ENCODE assay signal across 2 cellular contexts in genomic region chr11:126479178-126479930, GRCh38.
TF ChIP-seq lines count a peak whose summit lies in the region.

No MANE protein-coding gene starts in this region.

TF ChIP-seq in GM23338, 12 proteins besides CTCF, POLR2A, EP300 and RAD21 (continued from another document):
- TF ChIP-seq, protein P1, sequence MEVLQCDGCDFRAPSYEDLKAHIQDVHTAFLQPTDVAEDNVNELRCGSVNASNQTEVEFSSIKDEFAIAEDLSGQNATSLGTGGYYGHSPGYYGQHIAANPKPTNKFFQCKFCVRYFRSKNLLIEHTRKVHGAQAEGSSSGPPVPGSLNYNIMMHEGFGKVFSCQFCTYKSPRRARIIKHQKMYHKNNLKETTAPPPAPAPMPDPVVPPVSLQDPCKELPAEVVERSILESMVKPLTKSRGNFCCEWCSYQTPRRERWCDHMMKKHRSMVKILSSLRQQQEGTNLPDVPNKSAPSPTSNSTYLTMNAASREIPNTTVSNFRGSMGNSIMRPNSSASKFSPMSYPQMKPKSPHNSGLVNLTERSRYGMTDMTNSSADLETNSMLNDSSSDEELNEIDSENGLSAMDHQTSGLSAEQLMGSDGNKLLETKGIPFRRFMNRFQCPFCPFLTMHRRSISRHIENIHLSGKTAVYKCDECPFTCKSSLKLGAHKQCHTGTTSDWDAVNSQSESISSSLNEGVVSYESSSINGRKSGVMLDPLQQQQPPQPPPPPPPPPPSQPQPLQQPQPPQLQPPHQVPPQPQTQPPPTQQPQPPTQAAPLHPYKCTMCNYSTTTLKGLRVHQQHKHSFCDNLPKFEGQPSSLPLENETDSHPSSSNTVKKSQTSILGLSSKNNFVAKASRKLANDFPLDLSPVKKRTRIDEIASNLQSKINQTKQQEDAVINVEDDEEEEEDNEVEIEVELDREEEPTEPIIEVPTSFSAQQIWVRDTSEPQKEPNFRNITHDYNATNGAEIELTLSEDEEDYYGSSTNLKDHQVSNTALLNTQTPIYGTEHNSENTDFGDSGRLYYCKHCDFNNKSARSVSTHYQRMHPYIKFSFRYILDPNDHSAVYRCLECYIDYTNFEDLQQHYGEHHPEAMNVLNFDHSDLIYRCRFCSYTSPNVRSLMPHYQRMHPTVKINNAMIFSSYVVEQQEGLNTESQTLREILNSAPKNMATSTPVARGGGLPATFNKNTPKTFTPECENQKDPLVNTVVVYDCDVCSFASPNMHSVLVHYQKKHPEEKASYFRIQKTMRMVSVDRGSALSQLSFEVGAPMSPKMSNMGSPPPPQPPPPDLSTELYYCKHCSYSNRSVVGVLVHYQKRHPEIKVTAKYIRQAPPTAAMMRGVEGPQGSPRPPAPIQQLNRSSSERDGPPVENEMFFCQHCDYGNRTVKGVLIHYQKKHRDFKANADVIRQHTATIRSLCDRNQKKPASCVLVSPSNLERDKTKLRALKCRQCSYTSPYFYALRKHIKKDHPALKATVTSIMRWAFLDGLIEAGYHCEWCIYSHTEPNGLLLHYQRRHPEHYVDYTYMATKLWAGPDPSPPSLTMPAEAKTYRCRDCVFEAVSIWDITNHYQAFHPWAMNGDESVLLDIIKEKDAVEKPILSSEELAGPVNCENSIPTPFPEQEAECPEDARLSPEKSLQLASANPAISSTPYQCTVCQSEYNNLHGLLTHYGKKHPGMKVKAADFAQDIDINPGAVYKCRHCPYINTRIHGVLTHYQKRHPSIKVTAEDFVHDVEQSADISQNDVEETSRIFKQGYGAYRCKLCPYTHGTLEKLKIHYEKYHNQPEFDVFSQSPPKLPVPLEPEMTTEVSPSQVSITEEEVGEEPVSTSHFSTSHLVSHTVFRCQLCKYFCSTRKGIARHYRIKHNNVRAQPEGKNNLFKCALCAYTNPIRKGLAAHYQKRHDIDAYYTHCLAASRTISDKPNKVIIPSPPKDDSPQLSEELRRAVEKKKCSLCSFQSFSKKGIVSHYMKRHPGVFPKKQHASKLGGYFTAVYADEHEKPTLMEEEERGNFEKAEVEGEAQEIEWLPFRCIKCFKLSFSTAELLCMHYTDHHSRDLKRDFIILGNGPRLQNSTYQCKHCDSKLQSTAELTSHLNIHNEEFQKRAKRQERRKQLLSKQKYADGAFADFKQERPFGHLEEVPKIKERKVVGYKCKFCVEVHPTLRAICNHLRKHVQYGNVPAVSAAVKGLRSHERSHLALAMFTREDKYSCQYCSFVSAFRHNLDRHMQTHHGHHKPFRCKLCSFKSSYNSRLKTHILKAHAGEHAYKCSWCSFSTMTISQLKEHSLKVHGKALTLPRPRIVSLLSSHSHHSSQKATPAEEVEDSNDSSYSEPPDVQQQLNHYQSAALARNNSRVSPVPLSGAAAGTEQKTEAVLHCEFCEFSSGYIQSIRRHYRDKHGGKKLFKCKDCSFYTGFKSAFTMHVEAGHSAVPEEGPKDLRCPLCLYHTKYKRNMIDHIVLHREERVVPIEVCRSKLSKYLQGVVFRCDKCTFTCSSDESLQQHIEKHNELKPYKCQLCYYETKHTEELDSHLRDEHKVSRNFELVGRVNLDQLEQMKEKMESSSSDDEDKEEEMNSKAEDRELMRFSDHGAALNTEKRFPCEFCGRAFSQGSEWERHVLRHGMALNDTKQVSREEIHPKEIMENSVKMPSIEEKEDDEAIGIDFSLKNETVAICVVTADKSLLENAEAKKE (CRISPR knock-in tag; IDR thresholded peaks at IDR 0.05) = no peak
- TF ChIP-seq STAT1 (IDR thresholded peaks at IDR 0.05; ENCODE audit: unreplicated experiment) = no peak
- no peak for TF ChIP-seq CREB1 (CRISPR knock-in tag; IDR thresholded peaks at IDR 0.05; ENCODE audit: low read depth)
- TF ChIP-seq NANOG (IDR thresholded peaks at IDR 0.05; ENCODE audit: borderline replicate concordance) = no peak
- TF ChIP-seq ZNF331 (CRISPR knock-in tag; IDR thresholded peaks at IDR 0.05; ENCODE audit: low read depth) = no peak
- TF ChIP-seq, protein P2, sequence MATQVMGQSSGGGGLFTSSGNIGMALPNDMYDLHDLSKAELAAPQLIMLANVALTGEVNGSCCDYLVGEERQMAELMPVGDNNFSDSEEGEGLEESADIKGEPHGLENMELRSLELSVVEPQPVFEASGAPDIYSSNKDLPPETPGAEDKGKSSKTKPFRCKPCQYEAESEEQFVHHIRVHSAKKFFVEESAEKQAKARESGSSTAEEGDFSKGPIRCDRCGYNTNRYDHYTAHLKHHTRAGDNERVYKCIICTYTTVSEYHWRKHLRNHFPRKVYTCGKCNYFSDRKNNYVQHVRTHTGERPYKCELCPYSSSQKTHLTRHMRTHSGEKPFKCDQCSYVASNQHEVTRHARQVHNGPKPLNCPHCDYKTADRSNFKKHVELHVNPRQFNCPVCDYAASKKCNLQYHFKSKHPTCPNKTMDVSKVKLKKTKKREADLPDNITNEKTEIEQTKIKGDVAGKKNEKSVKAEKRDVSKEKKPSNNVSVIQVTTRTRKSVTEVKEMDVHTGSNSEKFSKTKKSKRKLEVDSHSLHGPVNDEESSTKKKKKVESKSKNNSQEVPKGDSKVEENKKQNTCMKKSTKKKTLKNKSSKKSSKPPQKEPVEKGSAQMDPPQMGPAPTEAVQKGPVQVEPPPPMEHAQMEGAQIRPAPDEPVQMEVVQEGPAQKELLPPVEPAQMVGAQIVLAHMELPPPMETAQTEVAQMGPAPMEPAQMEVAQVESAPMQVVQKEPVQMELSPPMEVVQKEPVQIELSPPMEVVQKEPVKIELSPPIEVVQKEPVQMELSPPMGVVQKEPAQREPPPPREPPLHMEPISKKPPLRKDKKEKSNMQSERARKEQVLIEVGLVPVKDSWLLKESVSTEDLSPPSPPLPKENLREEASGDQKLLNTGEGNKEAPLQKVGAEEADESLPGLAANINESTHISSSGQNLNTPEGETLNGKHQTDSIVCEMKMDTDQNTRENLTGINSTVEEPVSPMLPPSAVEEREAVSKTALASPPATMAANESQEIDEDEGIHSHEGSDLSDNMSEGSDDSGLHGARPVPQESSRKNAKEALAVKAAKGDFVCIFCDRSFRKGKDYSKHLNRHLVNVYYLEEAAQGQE (IDR thresholded peaks at IDR 0.05; ENCODE audit: unreplicated experiment) = no peak
- TF ChIP-seq EZH2phosphoT487 (IDR thresholded peaks at IDR 0.05; ENCODE audit: unreplicated experiment) = no peak
- no peak for TF ChIP-seq ZNF114 (CRISPR knock-in tag; IDR thresholded peaks at IDR 0.05)
- TF ChIP-seq JUNB (IDR thresholded peaks at IDR 0.05; ENCODE audit: unreplicated experiment) = no peak
- no peak for TF ChIP-seq ETS1 (IDR thresholded peaks at IDR 0.05)

TF ChIP-seq in H1, 55 proteins besides CTCF, POLR2A, EP300 and RAD21 (continued from another document):
- TF ChIP-seq, protein P3, sequence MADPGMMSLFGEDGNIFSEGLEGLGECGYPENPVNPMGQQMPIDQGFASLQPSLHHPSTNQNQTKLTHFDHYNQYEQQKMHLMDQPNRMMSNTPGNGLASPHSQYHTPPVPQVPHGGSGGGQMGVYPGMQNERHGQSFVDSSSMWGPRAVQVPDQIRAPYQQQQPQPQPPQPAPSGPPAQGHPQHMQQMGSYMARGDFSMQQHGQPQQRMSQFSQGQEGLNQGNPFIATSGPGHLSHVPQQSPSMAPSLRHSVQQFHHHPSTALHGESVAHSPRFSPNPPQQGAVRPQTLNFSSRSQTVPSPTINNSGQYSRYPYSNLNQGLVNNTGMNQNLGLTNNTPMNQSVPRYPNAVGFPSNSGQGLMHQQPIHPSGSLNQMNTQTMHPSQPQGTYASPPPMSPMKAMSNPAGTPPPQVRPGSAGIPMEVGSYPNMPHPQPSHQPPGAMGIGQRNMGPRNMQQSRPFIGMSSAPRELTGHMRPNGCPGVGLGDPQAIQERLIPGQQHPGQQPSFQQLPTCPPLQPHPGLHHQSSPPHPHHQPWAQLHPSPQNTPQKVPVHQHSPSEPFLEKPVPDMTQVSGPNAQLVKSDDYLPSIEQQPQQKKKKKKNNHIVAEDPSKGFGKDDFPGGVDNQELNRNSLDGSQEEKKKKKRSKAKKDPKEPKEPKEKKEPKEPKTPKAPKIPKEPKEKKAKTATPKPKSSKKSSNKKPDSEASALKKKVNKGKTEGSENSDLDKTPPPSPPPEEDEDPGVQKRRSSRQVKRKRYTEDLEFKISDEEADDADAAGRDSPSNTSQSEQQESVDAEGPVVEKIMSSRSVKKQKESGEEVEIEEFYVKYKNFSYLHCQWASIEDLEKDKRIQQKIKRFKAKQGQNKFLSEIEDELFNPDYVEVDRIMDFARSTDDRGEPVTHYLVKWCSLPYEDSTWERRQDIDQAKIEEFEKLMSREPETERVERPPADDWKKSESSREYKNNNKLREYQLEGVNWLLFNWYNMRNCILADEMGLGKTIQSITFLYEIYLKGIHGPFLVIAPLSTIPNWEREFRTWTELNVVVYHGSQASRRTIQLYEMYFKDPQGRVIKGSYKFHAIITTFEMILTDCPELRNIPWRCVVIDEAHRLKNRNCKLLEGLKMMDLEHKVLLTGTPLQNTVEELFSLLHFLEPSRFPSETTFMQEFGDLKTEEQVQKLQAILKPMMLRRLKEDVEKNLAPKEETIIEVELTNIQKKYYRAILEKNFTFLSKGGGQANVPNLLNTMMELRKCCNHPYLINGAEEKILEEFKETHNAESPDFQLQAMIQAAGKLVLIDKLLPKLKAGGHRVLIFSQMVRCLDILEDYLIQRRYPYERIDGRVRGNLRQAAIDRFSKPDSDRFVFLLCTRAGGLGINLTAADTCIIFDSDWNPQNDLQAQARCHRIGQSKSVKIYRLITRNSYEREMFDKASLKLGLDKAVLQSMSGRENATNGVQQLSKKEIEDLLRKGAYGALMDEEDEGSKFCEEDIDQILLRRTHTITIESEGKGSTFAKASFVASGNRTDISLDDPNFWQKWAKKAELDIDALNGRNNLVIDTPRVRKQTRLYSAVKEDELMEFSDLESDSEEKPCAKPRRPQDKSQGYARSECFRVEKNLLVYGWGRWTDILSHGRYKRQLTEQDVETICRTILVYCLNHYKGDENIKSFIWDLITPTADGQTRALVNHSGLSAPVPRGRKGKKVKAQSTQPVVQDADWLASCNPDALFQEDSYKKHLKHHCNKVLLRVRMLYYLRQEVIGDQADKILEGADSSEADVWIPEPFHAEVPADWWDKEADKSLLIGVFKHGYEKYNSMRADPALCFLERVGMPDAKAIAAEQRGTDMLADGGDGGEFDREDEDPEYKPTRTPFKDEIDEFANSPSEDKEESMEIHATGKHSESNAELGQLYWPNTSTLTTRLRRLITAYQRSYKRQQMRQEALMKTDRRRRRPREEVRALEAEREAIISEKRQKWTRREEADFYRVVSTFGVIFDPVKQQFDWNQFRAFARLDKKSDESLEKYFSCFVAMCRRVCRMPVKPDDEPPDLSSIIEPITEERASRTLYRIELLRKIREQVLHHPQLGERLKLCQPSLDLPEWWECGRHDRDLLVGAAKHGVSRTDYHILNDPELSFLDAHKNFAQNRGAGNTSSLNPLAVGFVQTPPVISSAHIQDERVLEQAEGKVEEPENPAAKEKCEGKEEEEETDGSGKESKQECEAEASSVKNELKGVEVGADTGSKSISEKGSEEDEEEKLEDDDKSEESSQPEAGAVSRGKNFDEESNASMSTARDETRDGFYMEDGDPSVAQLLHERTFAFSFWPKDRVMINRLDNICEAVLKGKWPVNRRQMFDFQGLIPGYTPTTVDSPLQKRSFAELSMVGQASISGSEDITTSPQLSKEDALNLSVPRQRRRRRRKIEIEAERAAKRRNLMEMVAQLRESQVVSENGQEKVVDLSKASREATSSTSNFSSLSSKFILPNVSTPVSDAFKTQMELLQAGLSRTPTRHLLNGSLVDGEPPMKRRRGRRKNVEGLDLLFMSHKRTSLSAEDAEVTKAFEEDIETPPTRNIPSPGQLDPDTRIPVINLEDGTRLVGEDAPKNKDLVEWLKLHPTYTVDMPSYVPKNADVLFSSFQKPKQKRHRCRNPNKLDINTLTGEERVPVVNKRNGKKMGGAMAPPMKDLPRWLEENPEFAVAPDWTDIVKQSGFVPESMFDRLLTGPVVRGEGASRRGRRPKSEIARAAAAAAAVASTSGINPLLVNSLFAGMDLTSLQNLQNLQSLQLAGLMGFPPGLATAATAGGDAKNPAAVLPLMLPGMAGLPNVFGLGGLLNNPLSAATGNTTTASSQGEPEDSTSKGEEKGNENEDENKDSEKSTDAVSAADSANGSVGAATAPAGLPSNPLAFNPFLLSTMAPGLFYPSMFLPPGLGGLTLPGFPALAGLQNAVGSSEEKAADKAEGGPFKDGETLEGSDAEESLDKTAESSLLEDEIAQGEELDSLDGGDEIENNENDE (IDR thresholded peaks at IDR 0.05; ENCODE audit: insufficient replicate concordance, low read length) = no peak
- no peak for TF ChIP-seq FOSL1 (IDR thresholded peaks at IDR 0.05; ENCODE audit: insufficient read depth, low read depth, low read length)
- TF ChIP-seq E2F6 (IDR thresholded peaks at IDR 0.05) = no peak
- no peak for TF ChIP-seq GTF2F1 (IDR thresholded peaks at IDR 0.05; ENCODE audit: borderline replicate concordance, low read depth, low read length)
- no peak for TF ChIP-seq SIRT6 (IDR thresholded peaks at IDR 0.05; ENCODE audit: low read length)
- no peak for TF ChIP-seq RXRA (IDR thresholded peaks at IDR 0.05; ENCODE audit: insufficient read depth, low read depth, low read length)
- no peak for TF ChIP-seq BRCA1 (IDR thresholded peaks at IDR 0.05; ENCODE audit: low read depth, low read length)
TF ChIP-seq in H1: peak in this region for 0.
